Comparison of ENCODE assay signal across 1 cellular context in the genomic region with DNA sequence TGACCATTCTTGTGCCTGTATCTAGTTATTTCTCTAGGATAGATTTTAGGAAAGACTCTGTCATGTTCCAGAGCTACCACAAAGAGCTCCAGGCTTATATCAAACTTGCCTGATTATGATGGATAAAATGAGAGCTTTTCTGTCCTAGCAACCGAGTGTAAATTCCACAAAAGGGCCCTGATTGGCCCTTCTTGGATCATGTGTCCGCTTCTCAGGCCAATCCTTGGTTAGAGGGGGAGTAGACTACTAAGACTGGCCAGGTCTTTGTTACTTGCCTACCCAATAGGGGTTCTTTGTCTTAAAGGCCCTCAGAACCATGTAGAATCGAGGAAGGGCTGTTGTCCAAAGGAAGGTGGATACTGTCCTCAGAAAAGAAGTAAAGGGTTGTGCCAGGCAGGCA.
TF ChIP-seq lines count a peak whose summit lies in the region.

No MANE protein-coding gene starts in this region.

TF ChIP-seq in IMR-90, 13 proteins besides CTCF, POLR2A, EP300 and RAD21 (continued from another document):
- TF ChIP-seq RFX5 (IDR thresholded peaks at IDR 0.05; ENCODE audit: low read depth, low read length) = peak; percentile 92
- TF ChIP-seq, protein P1, sequence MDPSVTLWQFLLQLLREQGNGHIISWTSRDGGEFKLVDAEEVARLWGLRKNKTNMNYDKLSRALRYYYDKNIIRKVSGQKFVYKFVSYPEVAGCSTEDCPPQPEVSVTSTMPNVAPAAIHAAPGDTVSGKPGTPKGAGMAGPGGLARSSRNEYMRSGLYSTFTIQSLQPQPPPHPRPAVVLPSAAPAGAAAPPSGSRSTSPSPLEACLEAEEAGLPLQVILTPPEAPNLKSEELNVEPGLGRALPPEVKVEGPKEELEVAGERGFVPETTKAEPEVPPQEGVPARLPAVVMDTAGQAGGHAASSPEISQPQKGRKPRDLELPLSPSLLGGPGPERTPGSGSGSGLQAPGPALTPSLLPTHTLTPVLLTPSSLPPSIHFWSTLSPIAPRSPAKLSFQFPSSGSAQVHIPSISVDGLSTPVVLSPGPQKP (IDR thresholded peaks at IDR 0.05; ENCODE audit: borderline replicate concordance, low read depth, low read length) = no peak
TF ChIP-seq in IMR-90: peak in this region for 2.
